8 cellular contexts compared by ENCODE assay signal in genomic region chr13:48078251-48078656, GRCh38. TPM values are rescaled to one million over a fixed set of nuclear protein-coding genes. Genes with fewer than 3 reads are reported as not detected.
A peak's percentile ranks its signal among the peaks of the same experiment; 100 is the strongest.
DNase-seq lines count a peak whose midpoint lies in the region; ATAC-seq and TF ChIP-seq lines count a peak whose summit lies in the region.

No MANE protein-coding gene starts in this region.

- H3K4me3 ChIP-seq in GM12865 (ENCODE audit: low read depth, low read length) (no peak overlapping the region), PC-9 (no peak overlapping the region)

- no peaks in the 10 kb centered on the region for H3K79me2 ChIP-seq in PC-9 (ENCODE audit: low read depth)

- H3F3A ChIP-seq in PC-9 (ENCODE audit: insufficient read depth, low read depth): no peaks in the 10 kb centered on the region

- DNase-seq in GM12865 (ENCODE audit: low read depth) (peak; percentile 81), UCSD-AML1 (lab: John Stamatoyannopoulos, UW; ENCODE audit: unreplicated experiment) (peak; percentile 17), naive B cell (peak; percentile 60), PC-9 (no peak), NCI-H1092 (lab: John Stamatoyannopoulos, UW) (no peak), inferior parietal cortex (ENCODE audit: extremely low spot score) (no peak)

- peak overlapping the region in 1 of 8 donors; percentile 51 for H3K4me3 Mint-ChIP-seq in naive B cell

- peak overlapping the region in 2 of 6 donors; percentile 22 to 62 for H3K27ac Mint-ChIP-seq in naive B cell

- no TSS peak for BruUV-seq in PC-9 (replicated peaks; lab: Mats Ljungman, UMichigan)

- H3K4me1 Mint-ChIP-seq in naive B cell: peaks cover 0 to 9% (median 8%) of the 10 kb centered on the region in 3 donors

- CTCF ChIA-PET in PC-9 (lab: Charles Lee): interaction anchor here (0.6 kb wide), 2 partner anchors 26 to 354 kb away, joined by 3 to 4 read pairs; no protein-coding TSS in a partner anchor

- H3K4me1 ChIP-seq in PC-9 (replicated peaks; ENCODE audit: insufficient read depth): no peaks in the 10 kb centered on the region

- H3K36me3 Mint-ChIP-seq in naive B cell: peaks cover 21 to 36% of the 10 kb centered on the region in 2 donors

- H3K27me3 Mint-ChIP-seq in naive B cell: no peaks in the 10 kb centered on the region

- no peaks in the 10 kb centered on the region for H3K27me3 ChIP-seq in PC-9 (ENCODE audit: insufficient read depth, low read depth)

- H3K9me3 ChIP-seq in PC-9 (ENCODE audit: insufficient read depth, low read depth): no peaks in the 10 kb centered on the region

- no peak overlapping the region for H3K27ac ChIP-seq in PC-9

- H3K9me3 Mint-ChIP-seq in naive B cell: peaks cover 0 to 8% (median 0%) of the 10 kb centered on the region in 7 donors

- no peaks in the 10 kb centered on the region for H3K9me2 ChIP-seq in PC-9 (ENCODE audit: insufficient read depth)

- intact Hi-C loops in PC-9 (cut with micrococcal nuclease; ENCODE audit: unreplicated experiment): no loop called here

- POLR2A ChIA-PET in PC-9 (lab: Charles Lee; ENCODE audit: unreplicated experiment): no interaction called here

- no peak overlapping the region for H2AFZ ChIP-seq in PC-9

- H4K20me1 ChIP-seq in PC-9 (ENCODE audit: insufficient read depth): 0 out of 2 replicates have a peak, but pooled peaks cover 2% of the 10 kb centered on the region

- H3K4me2 ChIP-seq in PC-9: no peak overlapping the region

- peak; percentile 93 for ATAC-seq in GM19455 (IDR thresholded peaks at IDR 0.05; ENCODE audit: unreplicated experiment)
- ATAC-seq in HG03378 (IDR thresholded peaks at IDR 0.05; ENCODE audit: unreplicated experiment): peak; percentile 99
- ATAC-seq in naive B cell (ENCODE audit: low read depth in 2 of 2): peak; percentile 99

- H3K36me3 ChIP-seq in PC-9 (ENCODE audit: low read depth): peaks cover 42% of the 10 kb centered on the region

- TF ChIP-seq CTCF in GM12865 (IDR thresholded peaks at IDR 0.05; ENCODE audit: insufficient read depth, low read depth, low read length, missing control alignments) (peak; percentile 45), PC-9 (conservative IDR thresholded peaks at IDR 0.05) (no peak; the same call in 1 of the 2 replicates)

RNA-seq across cellular contexts. Expression of gene MED4, which starts 16.6 kb away (rescaled TPM):
- 100 to 1,000 TPM in 1 of 6 donors, 10 to 100 TPM in 5; 73.7 to 134 (median 78.6) TPM for polyA plus RNA-seq in naive B cell (ENCODE audit: low read depth in 6 of 6)
- 26.9 and 38.5 TPM in 2 replicates for total RNA-seq in PC-9 (2021)

RNA-seq across cellular contexts. Expression of gene NUDT15, which starts 40.7 kb away (rescaled TPM):
- 10 to 100 TPM in 3 of 6 donors, 1 to 10 TPM in 3; 7.7 to 32.3 (median 10.2) TPM for polyA plus RNA-seq in naive B cell (ENCODE audit: low read depth in 6 of 6)
- 13.4 and 16.1 TPM in 2 replicates for total RNA-seq in PC-9 (2021)

Comparison
In these comparisons a context has a peak if more than half of its experiments do, and no peak if none do; other contexts are left out.
1. DNase-seq: peak in GM12865 (single experiment), UCSD-AML1 (single experiment) and naive B cell (single experiment); none in PC-9 (0 of 2), NCI-H1092 (single experiment) and inferior parietal cortex (single experiment).
2. Peak in every context shown above with its lines, with median percentiles within 50 percentile points of each other: ATAC-seq.